In genomic region chr3:55897573-55898224, GRCh38 we compare ENCODE assay signal across 10 cellular contexts.
A peak's percentile ranks its signal among the peaks of the same experiment; 100 is the strongest.
DNase-seq lines count a peak whose midpoint lies in the region; ATAC-seq and TF ChIP-seq lines count a peak whose summit lies in the region.
"Had no signal": no experiment of that assay in that cellular context is flagged by ENCODE, and none has a peak within 500 bp of the region (broad histone marks: within the 10 kb centered on the region; RNA-seq: fewer than 3 reads in every experiment).

No MANE protein-coding gene starts in this region.

- POLR2A ChIA-PET in PC-9 (lab: Charles Lee; ENCODE audit: unreplicated experiment), result no interaction called here

- H3K36me3 ChIP-seq in PC-9 (ENCODE audit: low read depth), result no peaks in the 10 kb centered on the region; the same call in 1 of the 2 replicates

- H3K9me2 ChIP-seq in PC-9 (ENCODE audit: insufficient read depth), result no peaks in the 10 kb centered on the region

- TF ChIP-seq CTCF in PC-9 (conservative IDR thresholded peaks at IDR 0.05), result peak; percentile 78
- TF ChIP-seq CTCF in foreskin keratinocyte (conservative IDR thresholded peaks at IDR 0.05), result peak; percentile 77

- peaks cover 3% of the 10 kb centered on the region for H3K9me3 Mint-ChIP-seq in stimulated activated effector memory CD8-positive, alpha-beta T cell treated with anti-CD3 and anti-CD28 coated beads, Interleukin-12 subunit alpha, Interleukin-12 subunit beta, amount 100 ng/mL, for 72 hours
- H3K9me3 Mint-ChIP-seq: activated CD8-positive, alpha-beta T cell treated with anti-CD3 and anti-CD28 coated beads for 36 hours had no signal

- no peaks in the 10 kb centered on the region for H3K9me3 ChIP-seq in PC-9 (ENCODE audit: insufficient read depth, low read depth)

- no peaks in the 10 kb centered on the region for H3K79me2 ChIP-seq in PC-9 (ENCODE audit: low read depth)

- no peak overlapping the region for H3K4me3 Mint-ChIP-seq in stimulated activated effector memory CD8-positive, alpha-beta T cell treated with anti-CD3 and anti-CD28 coated beads, Interleukin-12 subunit alpha, Interleukin-12 subunit beta, amount 100 ng/mL, for 72 hours
- H3K4me3 Mint-ChIP-seq: activated CD8-positive, alpha-beta T cell treated with anti-CD3 and anti-CD28 coated beads for 36 hours had no signal

- H3K27ac ChIP-seq in PC-9, result no peak overlapping the region
- H3K27ac ChIP-seq in foreskin keratinocyte, result no peak overlapping the region

- peaks cover 9% of the 10 kb centered on the region; the same call in 1 of the 2 replicates for H3K4me1 ChIP-seq in PC-9 (replicated peaks; ENCODE audit: insufficient read depth)
- H3K4me1 ChIP-seq in foreskin keratinocyte, result no peaks in the 10 kb centered on the region

- no peaks in the 10 kb centered on the region for H3F3A ChIP-seq in PC-9 (ENCODE audit: insufficient read depth, low read depth)

- H2AFZ ChIP-seq in PC-9, result no peak overlapping the region

- no peaks in the 10 kb centered on the region for H3K27me3 ChIP-seq in PC-9 (ENCODE audit: insufficient read depth, low read depth)
- no peaks in the 10 kb centered on the region for H3K27me3 ChIP-seq in foreskin keratinocyte

- ATAC-seq in foreskin keratinocyte, result peak; percentile 61
- ATAC-seq in stimulated activated effector memory CD8-positive, alpha-beta T cell treated with anti-CD3 and anti-CD28 coated beads, Interleukin-12 subunit alpha, Interleukin-12 subunit beta, amount 100 ng/mL, for 72 hours, result no peak
- ATAC-seq in HG02763 (IDR thresholded peaks at IDR 0.05; ENCODE audit: unreplicated experiment), result no peak
- ATAC-seq in sciatic nerve, result no peak
- ATAC-seq: activated CD8-positive, alpha-beta T cell treated with anti-CD3 and anti-CD28 coated beads for 36 hours had no signal

- H4K20me1 ChIP-seq in PC-9 (ENCODE audit: insufficient read depth), result no peaks in the 10 kb centered on the region

- 0 out of 2 replicates have a peak overlapping the region, but pooled peaks have one; percentile 8 for H3K4me2 ChIP-seq in PC-9

- H3K4me1 Mint-ChIP-seq in stimulated activated effector memory CD8-positive, alpha-beta T cell treated with anti-CD3 and anti-CD28 coated beads, Interleukin-12 subunit alpha, Interleukin-12 subunit beta, amount 100 ng/mL, for 72 hours, result no peaks in the 10 kb centered on the region

- no peaks in the 10 kb centered on the region for H3K36me3 Mint-ChIP-seq in stimulated activated effector memory CD8-positive, alpha-beta T cell treated with anti-CD3 and anti-CD28 coated beads, Interleukin-12 subunit alpha, Interleukin-12 subunit beta, amount 100 ng/mL, for 72 hours

- H3K4me3 ChIP-seq in PC-9, result no peak overlapping the region

- CTCF ChIA-PET in PC-9 (lab: Charles Lee), result no interaction called here

- H3K27ac Mint-ChIP-seq in stimulated activated effector memory CD8-positive, alpha-beta T cell treated with anti-CD3 and anti-CD28 coated beads, Interleukin-12 subunit alpha, Interleukin-12 subunit beta, amount 100 ng/mL, for 72 hours, result no peak overlapping the region
- H3K27ac Mint-ChIP-seq: activated CD8-positive, alpha-beta T cell treated with anti-CD3 and anti-CD28 coated beads for 36 hours had no signal

- DNase-seq in SIG-M5 treated with dmso at 0.1 percent for 504 hours (lab: John Stamatoyannopoulos, UW; ENCODE audit: unreplicated experiment), result peak; percentile 7
- DNase-seq in SIG-M5 (lab: John Stamatoyannopoulos, UW), result no peak
- DNase-seq in PC-9, result peak; percentile 20 to 45
- DNase-seq in foreskin keratinocyte, result peak in 1 of 2 donors; percentile 39
- DNase-seq in stimulated activated effector memory CD8-positive, alpha-beta T cell treated with anti-CD3 and anti-CD28 coated beads, Interleukin-12 subunit alpha, Interleukin-12 subunit beta, amount 100 ng/mL, for 72 hours (ENCODE audit: low spot score in 2 of 2), result no peak
- no peak for DNase-seq in sciatic nerve (ENCODE audit: low spot score)
- no peak for DNase-seq in NCI-H187 treated with DMSO at 0.1 percent for 48 hours (lab: John Stamatoyannopoulos, UW)
- DNase-seq: activated CD8-positive, alpha-beta T cell treated with anti-CD3 and anti-CD28 coated beads for 36 hours; NCI-H2081 treated with DMSO at 0.1 percent for 48 hours had no signal

- intact Hi-C loops in PC-9 (cut with micrococcal nuclease; ENCODE audit: unreplicated experiment) (loop anchor here (1.0 to 5.0 kb wide), 9 partner anchors 147 to 1470 kb away; no protein-coding TSS in a partner anchor), sciatic nerve (cut with DNase I) (no loop called here)

- no TSS peak for BruUV-seq in PC-9 (replicated peaks; lab: Mats Ljungman, UMichigan)

Comparison
In these comparisons a context has a peak if more than half of its experiments do, and no peak if none do; other contexts are left out.
1. DNase-seq: peak in SIG-M5 treated with dmso at 0.1 percent for 504 hours (single experiment) and PC-9 (2 of 2); none in SIG-M5 (single experiment), stimulated activated effector memory CD8-positive, alpha-beta T cell treated with anti-CD3 and anti-CD28 coated beads, Interleukin-12 subunit alpha, Interleukin-12 subunit beta, amount 100 ng/mL, for 72 hours (0 of 2), sciatic nerve (single experiment) and NCI-H187 treated with DMSO at 0.1 percent for 48 hours (single experiment).